3 cellular contexts compared by ENCODE assay signal in genomic region chr14:89906000-89906399, GRCh38.
TF ChIP-seq lines count a peak whose summit lies in the region.

No MANE protein-coding gene starts in this region.

TF ChIP-seq in A549, 52 proteins besides CTCF, POLR2A, EP300 and RAD21:
- peak; percentile 97 for TF ChIP-seq ZC3H11A (IDR thresholded peaks at IDR 0.05)
- no peak for TF ChIP-seq SREBF2 (IDR thresholded peaks at IDR 0.05)

TF ChIP-seq in HEK293, 187 proteins besides CTCF, POLR2A, EP300 and RAD21 (continues in another document):
- TF ChIP-seq ZNF394 (tag by site-specific recombination; IDR thresholded peaks at IDR 0.05; ENCODE audit: borderline replicate concordance), result peak; percentile 97
- no peak for TF ChIP-seq ZNF24 (tag by site-specific recombination; IDR thresholded peaks at IDR 0.05)
- no peak for TF ChIP-seq ZFP37 (tag by site-specific recombination; IDR thresholded peaks at IDR 0.05)
- TF ChIP-seq ZBTB7A (tag by site-specific recombination; IDR thresholded peaks at IDR 0.05; ENCODE audit: low read depth), result no peak
- no peak for TF ChIP-seq ZNF513 (tag by site-specific recombination; IDR thresholded peaks at IDR 0.05)
- TF ChIP-seq, protein P1, sequence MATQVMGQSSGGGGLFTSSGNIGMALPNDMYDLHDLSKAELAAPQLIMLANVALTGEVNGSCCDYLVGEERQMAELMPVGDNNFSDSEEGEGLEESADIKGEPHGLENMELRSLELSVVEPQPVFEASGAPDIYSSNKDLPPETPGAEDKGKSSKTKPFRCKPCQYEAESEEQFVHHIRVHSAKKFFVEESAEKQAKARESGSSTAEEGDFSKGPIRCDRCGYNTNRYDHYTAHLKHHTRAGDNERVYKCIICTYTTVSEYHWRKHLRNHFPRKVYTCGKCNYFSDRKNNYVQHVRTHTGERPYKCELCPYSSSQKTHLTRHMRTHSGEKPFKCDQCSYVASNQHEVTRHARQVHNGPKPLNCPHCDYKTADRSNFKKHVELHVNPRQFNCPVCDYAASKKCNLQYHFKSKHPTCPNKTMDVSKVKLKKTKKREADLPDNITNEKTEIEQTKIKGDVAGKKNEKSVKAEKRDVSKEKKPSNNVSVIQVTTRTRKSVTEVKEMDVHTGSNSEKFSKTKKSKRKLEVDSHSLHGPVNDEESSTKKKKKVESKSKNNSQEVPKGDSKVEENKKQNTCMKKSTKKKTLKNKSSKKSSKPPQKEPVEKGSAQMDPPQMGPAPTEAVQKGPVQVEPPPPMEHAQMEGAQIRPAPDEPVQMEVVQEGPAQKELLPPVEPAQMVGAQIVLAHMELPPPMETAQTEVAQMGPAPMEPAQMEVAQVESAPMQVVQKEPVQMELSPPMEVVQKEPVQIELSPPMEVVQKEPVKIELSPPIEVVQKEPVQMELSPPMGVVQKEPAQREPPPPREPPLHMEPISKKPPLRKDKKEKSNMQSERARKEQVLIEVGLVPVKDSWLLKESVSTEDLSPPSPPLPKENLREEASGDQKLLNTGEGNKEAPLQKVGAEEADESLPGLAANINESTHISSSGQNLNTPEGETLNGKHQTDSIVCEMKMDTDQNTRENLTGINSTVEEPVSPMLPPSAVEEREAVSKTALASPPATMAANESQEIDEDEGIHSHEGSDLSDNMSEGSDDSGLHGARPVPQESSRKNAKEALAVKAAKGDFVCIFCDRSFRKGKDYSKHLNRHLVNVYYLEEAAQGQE (tag by site-specific recombination; IDR thresholded peaks at IDR 0.05), result peak; percentile 86
- peak; percentile 64; the same call in 1 of the 2 replicates for TF ChIP-seq ZNF664 (tag by site-specific recombination; IDR thresholded peaks at IDR 0.05)
- TF ChIP-seq ZBTB21 (tag by site-specific recombination; IDR thresholded peaks at IDR 0.05), result peak; percentile 66; the same call in 1 of the 2 replicates
- TF ChIP-seq ZNF791 (tag by site-specific recombination; IDR thresholded peaks at IDR 0.05), result peak; percentile 37; the same call in 1 of the 2 replicates
- TF ChIP-seq ZNF623 (tag by site-specific recombination; IDR thresholded peaks at IDR 0.05), result peak; percentile 84
- 0 out of 2 replicates have a peak, but pooled peaks have one; percentile 19 for TF ChIP-seq ZFP3 (tag by site-specific recombination; IDR thresholded peaks at IDR 0.05; ENCODE audit: low read depth)
- TF ChIP-seq ZNF704 (tag by site-specific recombination; IDR thresholded peaks at IDR 0.05), result 0 out of 2 replicates have a peak, but pooled peaks have one; percentile 48
- TF ChIP-seq MZF1 (tag by site-specific recombination; IDR thresholded peaks at IDR 0.05; ENCODE audit: borderline replicate concordance), result peak; percentile 70; the same call in 1 of the 2 replicates
- no peak for TF ChIP-seq ZNF549 (tag by site-specific recombination; IDR thresholded peaks at IDR 0.05)
- peak; percentile 64; the same call in 1 of the 2 replicates for TF ChIP-seq ZNF530 (tag by site-specific recombination; IDR thresholded peaks at IDR 0.05; ENCODE audit: low read depth)
- TF ChIP-seq WT1 (tag by site-specific recombination; IDR thresholded peaks at IDR 0.05), result no peak
- TF ChIP-seq ZNF10 (tag by site-specific recombination; IDR thresholded peaks at IDR 0.05), result no peak
- peak; percentile 91; the same call in 1 of the 2 replicates for TF ChIP-seq ZNF404 (tag by site-specific recombination; IDR thresholded peaks at IDR 0.05)
- peak; percentile 75 for TF ChIP-seq ZNF580 (tag by site-specific recombination; IDR thresholded peaks at IDR 0.05)

TF ChIP-seq in IMR-90, 13 proteins besides CTCF, POLR2A, EP300 and RAD21:
- no peak for TF ChIP-seq MAZ (IDR thresholded peaks at IDR 0.05; ENCODE audit: borderline replicate concordance, low read depth, low read length)
- TF ChIP-seq BHLHE40 (IDR thresholded peaks at IDR 0.05; ENCODE audit: low read depth, low read length), result no peak
- TF ChIP-seq RCOR1 (IDR thresholded peaks at IDR 0.05; ENCODE audit: insufficient replicate concordance, low read length), result no peak
- no peak for TF ChIP-seq FOS (IDR thresholded peaks at IDR 0.05; ENCODE audit: low read depth, low read length)
- TF ChIP-seq SMC3 (IDR thresholded peaks at IDR 0.05; ENCODE audit: low read depth, low read length), result no peak
